In the genomic region with DNA sequence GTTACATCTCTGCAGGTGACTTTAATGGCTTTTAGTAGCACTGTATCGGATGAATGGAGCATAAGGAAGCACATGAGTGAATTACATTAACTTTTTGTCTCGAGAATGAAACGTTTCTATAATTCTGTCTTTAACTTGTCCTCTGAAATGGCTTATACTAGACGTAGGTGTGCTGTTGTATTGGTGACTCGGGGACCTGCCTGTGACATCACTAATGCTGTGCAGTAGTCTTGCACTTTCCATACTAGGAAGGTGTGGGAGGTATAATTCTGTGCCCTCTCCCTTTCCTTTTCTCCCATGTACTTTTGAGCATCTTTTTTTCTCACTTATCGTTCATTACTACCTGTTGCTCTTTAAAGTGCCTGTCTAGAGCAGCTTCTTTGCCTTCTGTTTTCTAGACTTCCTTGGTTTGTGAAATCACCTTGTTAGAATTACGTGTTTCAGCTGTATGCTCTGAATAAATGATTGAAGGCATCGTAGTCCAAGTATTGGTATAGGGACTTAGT, we compare ENCODE assay signal across 8 cellular contexts. TPM values are rescaled to one million over a fixed set of nuclear protein-coding genes. Genes with fewer than 3 reads are reported as not detected.
DNase-seq lines count a peak whose midpoint lies in the region; ATAC-seq, FAIRE-seq and TF ChIP-seq lines count a peak whose summit lies in the region.

No MANE protein-coding gene starts in this region.

- H3K27ac ChIP-seq in substantia nigra (ENCODE audit: low read depth, low read length, poor library complexity, severe bottlenecking): no peak overlapping the region

- POLR2A ChIA-PET in WTC11 (lab: Charles Lee): no interaction called here

- CTCF ChIA-PET in WTC11 (lab: Charles Lee): no interaction called here

- peak overlapping the region; percentile 89 for H3K4me2 ChIP-seq in skeletal muscle satellite cell (ENCODE audit: low read length)

- H3K27me3 Mint-ChIP-seq in WTC11 (ENCODE audit: low read depth): no peaks in the 10 kb centered on the region

- H3K4me1 ChIP-seq in skeletal muscle satellite cell (ENCODE audit: control insufficient read depth, insufficient read depth, low read length): peaks cover 12% of the 10 kb centered on the region

- TF ChIP-seq CTCF in WTC11 (IDR thresholded peaks at IDR 0.05) (no peak), fibroblast of the aortic adventitia (IDR thresholded peaks at IDR 0.05; ENCODE audit: insufficient read depth, low read length) (no peak)

- H3K9me3 ChIP-seq in skeletal muscle satellite cell (replicated peaks; ENCODE audit: low read length): no peaks in the 10 kb centered on the region

- peaks cover 35% of the 10 kb centered on the region for H3K4me1 Mint-ChIP-seq in WTC11

- no peaks in the 10 kb centered on the region for H3K36me3 ChIP-seq in skeletal muscle satellite cell (ENCODE audit: insufficient read depth, low read length)

- H3K4me3 ChIP-seq in GM08714 (ENCODE audit: low read length) (peak overlapping the region; percentile 89), fibroblast of the aortic adventitia (ENCODE audit: low read depth, low read length) (peak overlapping the region; percentile 91), skeletal muscle satellite cell (ENCODE audit: low read length) (peak overlapping the region; percentile 86)

- peak overlapping the region; percentile 98 for H3K27ac Mint-ChIP-seq in WTC11

- DNase-seq in WTC11 (ENCODE audit: low spot score) (no peak), fibroblast of the aortic adventitia (ENCODE audit: low read depth) (no peak), C1 segment of cervical spinal cord (lab: John Stamatoyannopoulos, UW) (no peak), substantia nigra (lab: John Stamatoyannopoulos, UW) (no peak), GM12891 (ENCODE audit: insufficient read length, low spot score) (no peak)

- peak overlapping the region; percentile 94 for H3K4me3 Mint-ChIP-seq in WTC11

- no peaks in the 10 kb centered on the region; the same call in 1 of the 2 replicates for H3K36me3 Mint-ChIP-seq in WTC11

- TF ChIP-seq POLR2A in GM12891 (IDR thresholded peaks at IDR 0.05; ENCODE audit: low read depth, low read length): no peak

- H3K9ac ChIP-seq in skeletal muscle satellite cell (ENCODE audit: low read depth, low read length): peak overlapping the region; percentile 86

- ATAC-seq in HG02759 (IDR thresholded peaks at IDR 0.05; ENCODE audit: unreplicated experiment) (peak; percentile 16), WTC11 (no peak)

- H3K9me3 Mint-ChIP-seq in WTC11: peaks cover 5% of the 10 kb centered on the region

- H3K27me3 ChIP-seq in skeletal muscle satellite cell (ENCODE audit: control insufficient read depth, insufficient read depth, low read length): no peaks in the 10 kb centered on the region

- FAIRE-seq in GM12891 (lab: Jason Lieb, UNC): no peak

TF ChIP-seq in WTC11, 78 proteins besides CTCF, POLR2A, EP300 and RAD21:
- TF ChIP-seq NFATC4 (CRISPR knock-in tag; IDR thresholded peaks at IDR 0.05): no peak

TF ChIP-seq in GM12891, 5 proteins besides CTCF, POLR2A, EP300 and RAD21:
- TF ChIP-seq TAF1 (IDR thresholded peaks at IDR 0.05; ENCODE audit: low read depth, low read length): no peak
- no peak for TF ChIP-seq PAX5 (IDR thresholded peaks at IDR 0.05; ENCODE audit: insufficient read depth, low read length, severe bottlenecking)
- no peak for TF ChIP-seq POU2F2 (IDR thresholded peaks at IDR 0.05; ENCODE audit: low read depth, low read length)

RNA-seq across cellular contexts. Expression of a gene that starts 1.2 kb away (rescaled TPM):
- total RNA-seq in WTC11 (2021): 27.7 to 29.3 TPM (median 28.8 TPM) in 3 replicates
- 13.7 and 45.4 TPM in 2 replicates for total RNA-seq in fibroblast of the aortic adventitia (ENCODE audit: low replicate concordance)
- total RNA-seq in skeletal muscle satellite cell (2012; rRNA removed): 16.8 and 17.5 TPM in 2 replicates
- 13.3 TPM for polyA plus RNA-seq in GM12891 (2012; ENCODE audit: low read depth, missing spikeins)
